ENCODE assay signal across 23 cellular contexts in genomic region chr3:179107617-179108016, GRCh38.
"Had no signal": no experiment of that assay in that cellular context is flagged by ENCODE, and none has a peak within 500 bp of the region (broad histone marks: within the 10 kb centered on the region; RNA-seq: fewer than 3 reads in every experiment).

No MANE protein-coding gene starts in this region.

- H3K4me3 Mint-ChIP-seq: activated naive CD8-positive, alpha-beta T cell; activated T-cell treated with anti-CD3 and anti-CD28 coated beads, Interleukin-2, amount 50 U/mL, for 24 hours; activated T-helper 17 cell treated with anti-CD3 and anti-CD28 coated beads, Interleukin-2, amount 50 U/mL, for 72 hours; naive thymus-derived CD8-positive, alpha-beta T cell; neural progenitor cell; stimulated activated naive CD8-positive, alpha-beta T cell treated with anti-CD3 and anti-CD28 coated beads, Interleukin-15, Interleukin-2, amounts not matched to agents 100 ng/mL and 50 ng/mL, for 24 hours; WTC11 had no signal

- H3K4me2 ChIP-seq: neural progenitor cell had no signal

- H3K4me1 Mint-ChIP-seq: activated T-helper 17 cell treated with anti-CD3 and anti-CD28 coated beads, Interleukin-2, amount 50 U/mL, for 72 hours; naive thymus-derived CD8-positive, alpha-beta T cell; WTC11 had no signal

- H3K9me3 Mint-ChIP-seq: activated T-helper 17 cell treated with anti-CD3 and anti-CD28 coated beads, Interleukin-2, amount 50 U/mL, for 72 hours; neural progenitor cell; stimulated activated naive CD8-positive, alpha-beta T cell treated with anti-CD3 and anti-CD28 coated beads, Interleukin-15, Interleukin-2, amounts not matched to agents 100 ng/mL and 50 ng/mL, for 24 hours had no signal

- H3K27ac ChIP-seq: adrenal gland, lower lobe of right lung, neural progenitor cell, thyroid gland, upper lobe of right lung had no signal

- H3K9me3 ChIP-seq: adrenal gland, lower lobe of right lung, thyroid gland, upper lobe of right lung had no signal

- H3K27ac Mint-ChIP-seq: activated naive CD8-positive, alpha-beta T cell; activated T-cell treated with anti-CD3 and anti-CD28 coated beads, Interleukin-2, amount 50 U/mL, for 24 hours; activated T-helper 17 cell treated with anti-CD3 and anti-CD28 coated beads, Interleukin-2, amount 50 U/mL, for 72 hours; naive thymus-derived CD8-positive, alpha-beta T cell; neural progenitor cell; progenitor cell of endocrine pancreas; stimulated activated naive CD8-positive, alpha-beta T cell treated with anti-CD3 and anti-CD28 coated beads, Interleukin-15, Interleukin-2, amounts not matched to agents 100 ng/mL and 50 ng/mL, for 24 hours; WTC11 had no signal

- H3K36me3 ChIP-seq: adrenal gland, lower lobe of right lung, neural progenitor cell, thyroid gland, upper lobe of right lung had no signal

- H3K4me1 ChIP-seq: adrenal gland, lower lobe of right lung, neural progenitor cell, thyroid gland, upper lobe of right lung had no signal

- H3K27me3 ChIP-seq: adrenal gland, neural progenitor cell, thyroid gland, upper lobe of right lung had no signal

- H2AFZ ChIP-seq: neural progenitor cell had no signal

- FAIRE-seq: kidney had no signal

- H3K9ac ChIP-seq: neural progenitor cell had no signal

- ATAC-seq: activated T-helper 17 cell treated with anti-CD3 and anti-CD28 coated beads, Interleukin-2, amount 50 U/mL, for 72 hours; left lobe of liver; lower lobe of right lung; naive thymus-derived CD8-positive, alpha-beta T cell; upper lobe of right lung; WTC11 had no signal

- H3K27me3 Mint-ChIP-seq: activated naive CD8-positive, alpha-beta T cell; progenitor cell of endocrine pancreas had no signal

- DNase-seq: activated CD8-positive, alpha-beta memory T cell treated with anti-CD3 and anti-CD28 coated beads for 24 hours; activated CD8-positive, alpha-beta memory T cell treated with anti-CD3 and anti-CD28 coated beads, Interleukin-2, amount 50 U/mL, for 4 hours; activated T-cell treated with anti-CD3 and anti-CD28 coated beads, Interleukin-2, amount 50 U/mL, for 24 hours; adrenal gland; cerebellar nuclear complex; cortex of kidney; kidney; lower lobe of right lung; naive thymus-derived CD8-positive, alpha-beta T cell; retina; stimulated activated CD4-positive, alpha-beta T cell treated with anti-CD3 and anti-CD28 coated beads, Interleukin-12 subunit alpha, Interleukin-12 subunit beta, amount 100 ng/mL, for 4 hours; substantia nigra; T-helper 1 cell; T-helper 9 cell; thyroid gland; upper lobe of right lung had no signal

- H3K36me3 Mint-ChIP-seq: neural progenitor cell had no signal

- H3K4me3 ChIP-seq: adrenal gland, lower lobe of right lung, neural progenitor cell, thyroid gland, upper lobe of right lung had no signal
